ENCODE assay signal across 18 cellular contexts in genomic region chr5:126398791-126399190, GRCh38. TPM values are rescaled to one million over a fixed set of nuclear protein-coding genes. Genes with fewer than 3 reads are reported as not detected.
DNase-seq lines count a peak whose midpoint lies in the region; ATAC-seq and TF ChIP-seq lines count a peak whose summit lies in the region.
"Had no signal": no experiment of that assay in that cellular context is flagged by ENCODE, and none has a peak within 500 bp of the region (broad histone marks: within the 10 kb centered on the region; RNA-seq: fewer than 3 reads in every experiment).

No MANE protein-coding gene starts in this region.

- peaks cover 12% of the 10 kb centered on the region for H3K4me1 Mint-ChIP-seq in GM23338
- H3K4me1 Mint-ChIP-seq: IgD-negative memory B cell had no signal

- H3K4me1 ChIP-seq in adipocyte (ENCODE audit: control insufficient read depth, insufficient read depth, low read length) (peaks cover 30% of the 10 kb centered on the region), GM23338 (ENCODE audit: insufficient read depth) (peaks cover 4% of the 10 kb centered on the region; the same call in 1 of the 2 replicates), osteoblast (ENCODE audit: insufficient read depth, low read length) (peaks cover 18% of the 10 kb centered on the region)

- H3K79me2 ChIP-seq in GM23338 (replicated peaks; ENCODE audit: insufficient read depth) (no peaks in the 10 kb centered on the region), osteoblast (ENCODE audit: insufficient read depth, low read length) (no peaks in the 10 kb centered on the region)

- H3K9ac ChIP-seq in adipocyte (ENCODE audit: low read length) = peak overlapping the region; percentile 41

- ATAC-seq in GM23338 (no peak), GM18858 (IDR thresholded peaks at IDR 0.05; ENCODE audit: unreplicated experiment) (no peak)
- ATAC-seq: CD8-positive, alpha-beta T cell; GM12878; HCT116 had no signal

- H3K9me3 ChIP-seq in adipocyte (ENCODE audit: control insufficient read depth, low read length) (peaks cover 28% of the 10 kb centered on the region), osteoblast (ENCODE audit: low read depth, low read length) (no peaks in the 10 kb centered on the region)

- H3K4me2 ChIP-seq in GM23338 (no peak overlapping the region), osteoblast (ENCODE audit: insufficient read depth, low read length) (no peak overlapping the region)

- H3K36me3 ChIP-seq in adipocyte (ENCODE audit: control insufficient read depth, insufficient read depth, low read length, severe bottlenecking) (no peaks in the 10 kb centered on the region), GM23338 (ENCODE audit: insufficient read depth) (peaks cover 5% of the 10 kb centered on the region; the same call in 1 of the 2 replicates), osteoblast (ENCODE audit: insufficient read depth, low read length) (no peaks in the 10 kb centered on the region)

- no peak overlapping the region for H3K27ac ChIP-seq in GM23338 (ENCODE audit: low read depth)
- no peak overlapping the region for H3K27ac ChIP-seq in osteoblast (ENCODE audit: low read depth, low read length)
- H3K27ac ChIP-seq: C4-2B had no signal

- H3F3A ChIP-seq in GM23338 (replicated peaks; ENCODE audit: low read depth) = no peaks in the 10 kb centered on the region

- H3K36me3 Mint-ChIP-seq in GM23338 (ENCODE audit: low read depth) = peaks cover 17% of the 10 kb centered on the region; the same call in 2 of the 3 replicates
- H3K36me3 Mint-ChIP-seq: IgD-negative memory B cell had no signal

- no peaks in the 10 kb centered on the region for H3K27me3 Mint-ChIP-seq in GM23338 (ENCODE audit: insufficient read depth, low read depth, poor library complexity)

- H3K9me2 ChIP-seq in GM23338 (ENCODE audit: insufficient read depth) = peaks cover 4% of the 10 kb centered on the region

- H2AFZ ChIP-seq in GM23338 (no peak overlapping the region), osteoblast (ENCODE audit: low read length) (no peak overlapping the region)

- H3K4me3 ChIP-seq in adipocyte (ENCODE audit: low read length) (no peak overlapping the region), fibroblast of the aortic adventitia (ENCODE audit: low read depth, low read length) (no peak overlapping the region), GM23338 (no peak overlapping the region), osteoblast (ENCODE audit: insufficient read depth, low read length) (no peak overlapping the region)
- H3K4me3 ChIP-seq: GM12878 had no signal

- no peaks in the 10 kb centered on the region for H3K27me3 ChIP-seq in adipocyte (replicated peaks; ENCODE audit: control insufficient read depth, insufficient read depth, low read length)
- H3K27me3 ChIP-seq in GM23338 (ENCODE audit: insufficient read depth) = no peaks in the 10 kb centered on the region
- no peaks in the 10 kb centered on the region for H3K27me3 ChIP-seq in osteoblast (ENCODE audit: insufficient read depth, low read length)

- H3K9me3 Mint-ChIP-seq in GM23338 = peaks cover 18% of the 10 kb centered on the region; the same call in 2 of the 3 replicates

- peak; percentile 58 for DNase-seq in EH (ENCODE audit: low read depth)
- no peak for DNase-seq in adipocyte (ENCODE audit: low read depth)
- peak; percentile 66 for DNase-seq in fibroblast of the aortic adventitia (ENCODE audit: low read depth)
- DNase-seq in GM23338 (ENCODE audit: low spot score) = no peak
- DNase-seq in osteoblast (ENCODE audit: insufficient read length, low spot score, missing footprints) = no peak
- DNase-seq: AML-193; Calu3; CD8-positive, alpha-beta T cell; DMS79 treated with DMSO at 0.1 percent for 48 hours; EL; GOT3; H7; KBM-7 had no signal

- no peaks in the 10 kb centered on the region for H4K20me1 ChIP-seq in GM23338 (replicated peaks; ENCODE audit: insufficient read depth)
- no peaks in the 10 kb centered on the region for H4K20me1 ChIP-seq in osteoblast (ENCODE audit: insufficient read depth, low read length)

- no peak overlapping the region for H3K27ac Mint-ChIP-seq in GM23338
- H3K27ac Mint-ChIP-seq: CD8-positive, alpha-beta T cell; IgD-negative memory B cell had no signal

- H3K4me3 Mint-ChIP-seq in GM23338 = no peak overlapping the region
- H3K4me3 Mint-ChIP-seq: CD8-positive, alpha-beta T cell; IgD-negative memory B cell had no signal

- TF ChIP-seq CTCF in fibroblast of the aortic adventitia (IDR thresholded peaks at IDR 0.05; ENCODE audit: insufficient read depth, low read length) (no peak), GM23338 (conservative IDR thresholded peaks at IDR 0.05; ENCODE audit: low read depth in 2 of 2) (no peak), osteoblast (IDR thresholded peaks at IDR 0.05; ENCODE audit: extremely low read depth, low read depth, low read length) (no peak)

TF ChIP-seq in GM23338, 12 proteins besides CTCF, POLR2A, EP300 and RAD21:
- TF ChIP-seq EZH2 (IDR thresholded peaks at IDR 0.05; ENCODE audit: low read depth, unreplicated experiment) (no peak), ZNF114 (CRISPR knock-in tag; IDR thresholded peaks at IDR 0.05) (no peak), ETS1 (IDR thresholded peaks at IDR 0.05) (no peak)

RNA-seq across cellular contexts. Expression of gene GRAMD2B, which starts 24.4 kb away (rescaled TPM):
- total RNA-seq in fibroblast of the aortic adventitia (ENCODE audit: low replicate concordance) = 13.5 and 23.5 TPM in 2 replicates
- 14.9 and 16.9 TPM in 2 replicates for total RNA-seq in GM23338 (2014; rRNA removed; shearing (Covaris generic))
- 9.7 and 10.7 TPM in 2 replicates for polyA plus RNA-seq in GM23338 (2016; fragmentation: Nextera tagmentation; extraction: Ambion mirVana)
- 89.8 and 94.6 TPM in 2 replicates for total RNA-seq in osteoblast

Comparison
In these comparisons a context has a peak if more than half of its experiments do, and no peak if none do; other contexts are left out.
1. DNase-seq: peak in EH (single experiment) and fibroblast of the aortic adventitia (single experiment); none in adipocyte (single experiment), GM23338 (single experiment) and osteoblast (single experiment).